Comparison of ENCODE assay signal across 8 cellular contexts in the genomic region with DNA sequence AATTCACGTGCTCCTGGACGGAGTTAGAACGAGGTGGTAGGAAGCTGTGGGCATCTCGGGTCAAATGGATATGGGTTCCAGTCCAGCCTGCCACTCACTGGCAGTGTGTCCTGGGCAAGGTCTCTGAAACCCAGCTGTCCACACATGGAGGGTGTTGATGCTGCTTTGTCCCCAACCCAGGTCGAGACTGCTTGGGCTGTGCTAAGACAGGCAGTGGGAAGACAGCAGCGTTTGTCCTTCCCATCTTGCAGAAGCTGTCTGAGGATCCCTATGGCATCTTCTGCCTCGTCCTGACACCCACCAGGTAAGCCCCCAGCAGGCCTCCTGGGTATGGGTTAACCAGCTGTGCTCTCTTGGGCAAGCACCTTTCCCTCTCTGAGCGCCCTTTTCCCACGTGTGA. TPM values are rescaled to one million over a fixed set of nuclear protein-coding genes. Genes with fewer than 3 reads are reported as not detected.
DNase-seq lines count a peak whose midpoint lies in the region; ATAC-seq and TF ChIP-seq lines count a peak whose summit lies in the region.

No MANE protein-coding gene starts in this region.

- H2AFZ ChIP-seq in mammary epithelial cell (ENCODE audit: low read depth, low read length), result no peak overlapping the region

- H3K79me2 ChIP-seq in mammary epithelial cell (ENCODE audit: insufficient read depth, low read length), result peaks cover 64% of the 10 kb centered on the region

- peak overlapping the region; percentile 55 for H3K9ac ChIP-seq in HUES48 (ENCODE audit: low read depth, low read length)
- H3K9ac ChIP-seq in mammary epithelial cell (ENCODE audit: insufficient read depth, low read length), result peak overlapping the region; percentile 88

- CTCF ChIA-PET in mammary epithelial cell (lab: Charles Lee; ENCODE audit: low non-redundant PET), result no interaction called here

- H3K9me3 ChIP-seq in HUES48 (ENCODE audit: control insufficient read depth, insufficient read depth, low read length) (no peaks in the 10 kb centered on the region), mammary epithelial cell (replicated peaks; ENCODE audit: insufficient read depth, low read length) (no peaks in the 10 kb centered on the region), mononuclear cell (ENCODE audit: low read depth, low read length) (no peaks in the 10 kb centered on the region)

- peak overlapping the region; percentile 75 for H3K4me3 ChIP-seq in HUES48 (ENCODE audit: low read depth, low read length)
- H3K4me3 ChIP-seq in mammary epithelial cell (replicated peaks in 1 of 3; ENCODE audit: insufficient read depth in 1 of 3, low read depth in 2 of 3, low read length in 3 of 3), result peak overlapping the region; percentile 71 to 96 (median 81)
- H3K4me3 ChIP-seq in mononuclear cell (ENCODE audit: low read length), result peak overlapping the region; percentile 78

- 44% methylated on average over 9 of the region's 9 CpGs for WGBS in mammary epithelial cell (ENCODE audit: low coverage, missing lambda C conversion rate)

- H3K4me1 ChIP-seq in HUES48 (ENCODE audit: control insufficient read depth, insufficient read depth, low read length) (peaks cover 4% of the 10 kb centered on the region), mammary epithelial cell (ENCODE audit: insufficient read depth, low read length) (peaks cover 13% of the 10 kb centered on the region), mononuclear cell (ENCODE audit: insufficient read depth, low read length) (peaks cover 30% of the 10 kb centered on the region), foreskin keratinocyte (no peaks in the 10 kb centered on the region)

- intact Hi-C loops in mammary epithelial cell (cut with micrococcal nuclease), result no loop called here
- intact Hi-C loops in left colon (cut with DNase I, micrococcal nuclease), result no loop called here

- in situ Hi-C loops in mammary epithelial cell (cut with MboI; ENCODE audit: low sequenced_read_pairs in 2 of 2), result no loop called here

- DNase-seq in mammary epithelial cell (no peak), left colon (no peak), GF-D8 (lab: John Stamatoyannopoulos, UW) (no peak), foreskin keratinocyte (no peak)

- H4K20me1 ChIP-seq in mammary epithelial cell (ENCODE audit: insufficient read depth, low read length), result no peaks in the 10 kb centered on the region

- dilution Hi-C loops in mammary epithelial cell (cut with HindIII; ENCODE audit: low sequenced_read_pairs), result no loop called here

- H3K27me3 ChIP-seq in HUES48 (ENCODE audit: control insufficient read depth, insufficient read depth, low read length), result no peaks in the 10 kb centered on the region
- no peaks in the 10 kb centered on the region for H3K27me3 ChIP-seq in mammary epithelial cell (ENCODE audit: insufficient read depth, low read length)
- no peaks in the 10 kb centered on the region for H3K27me3 ChIP-seq in mononuclear cell (ENCODE audit: insufficient read depth, low read length)
- H3K27me3 ChIP-seq in foreskin keratinocyte, result no peaks in the 10 kb centered on the region

- no peak for TF ChIP-seq CTCF in 22Rv1 (IDR thresholded peaks at IDR 0.05)
- no peak for TF ChIP-seq CTCF in mammary epithelial cell (conservative IDR thresholded peaks at IDR 0.05 in 1 of 2, IDR thresholded peaks at IDR 0.05 in 1 of 2; ENCODE audit: extremely low read depth in 1 of 2, insufficient read depth in 1 of 2, low read depth in 1 of 2, low read length in 2 of 2)
- TF ChIP-seq CTCF in foreskin keratinocyte (conservative IDR thresholded peaks at IDR 0.05), result no peak

- BruUV-seq in mammary epithelial cell (replicated peaks; lab: Mats Ljungman, UMichigan), result no TSS peak

- H3K36me3 ChIP-seq in HUES48 (ENCODE audit: control insufficient read depth, insufficient read depth, low read length) (peaks cover 33% of the 10 kb centered on the region), mammary epithelial cell (ENCODE audit: insufficient read depth, low read length) (no peaks in the 10 kb centered on the region)

- H3K27ac ChIP-seq in 22Rv1 (peak overlapping the region; percentile 85), HUES48 (ENCODE audit: low read depth, low read length) (no peak overlapping the region), mammary epithelial cell (ENCODE audit: insufficient read depth, low read depth, low read length) (peak overlapping the region; percentile 31), foreskin keratinocyte (no peak overlapping the region)

- peak overlapping the region; percentile 84 for H3K4me2 ChIP-seq in mammary epithelial cell (ENCODE audit: insufficient read depth, low read depth, low read length)

- ATAC-seq in left colon (no peak), foreskin keratinocyte (no peak), HG02973 (IDR thresholded peaks at IDR 0.05; ENCODE audit: unreplicated experiment) (no peak)

RNA-seq across cellular contexts. Expression of a gene that starts 0.9 kb away (rescaled TPM):
- total RNA-seq in mammary epithelial cell (10 to 100 TPM; 44.2 to 47.7 TPM), mononuclear cell (27.5 TPM), left colon (10 to 100 TPM; 30.7 to 40.0 TPM), foreskin keratinocyte (50.0 and 53.2 TPM in 2 replicates)
- polyA plus RNA-seq in mammary epithelial cell (44.4 TPM), foreskin keratinocyte (53.2 and 55.3 TPM in 2 replicates)
- polyA minus RNA-seq in mammary epithelial cell, result 27.9 TPM

RNA-seq across cellular contexts. Expression of a gene that starts 1.2 kb away (rescaled TPM):
- 100 to 1,000 TPM; 180 to 226 TPM for total RNA-seq in mammary epithelial cell
- 248 TPM for polyA plus RNA-seq in mammary epithelial cell
- polyA minus RNA-seq in mammary epithelial cell, result 75.2 TPM
- total RNA-seq in mononuclear cell, result 136 TPM
- 100 to 1,000 TPM; 186 to 200 TPM for total RNA-seq in left colon
- 193 and 257 TPM in 2 replicates for total RNA-seq in foreskin keratinocyte
- 257 and 326 TPM in 2 replicates for polyA plus RNA-seq in foreskin keratinocyte

RNA-seq across cellular contexts. Expression of a gene that starts 20.6 kb away (rescaled TPM):
- total RNA-seq in mammary epithelial cell (100 to 1,000 TPM; 114 to 138 TPM), mononuclear cell (18.9 TPM), left colon (1 to 10 TPM; 3.9 to 7.9 TPM), foreskin keratinocyte (142 and 160 TPM in 2 replicates)
- polyA plus RNA-seq in mammary epithelial cell (110 TPM), foreskin keratinocyte (191 and 233 TPM in 2 replicates)
- 18.1 TPM for polyA minus RNA-seq in mammary epithelial cell

RNA-seq across cellular contexts. Expression of a gene that starts 24.4 kb away (rescaled TPM):
- total RNA-seq in mammary epithelial cell (1 to 10 TPM in 1 of 2 donors, under 1 TPM in 1; 0.33 to 1.4 TPM), mononuclear cell (not detected), left colon (under 1 TPM; 0.12 to 0.59 TPM), foreskin keratinocyte (0.10 and 0.11 TPM in 2 replicates)
- polyA plus RNA-seq in mammary epithelial cell (0.65 TPM), foreskin keratinocyte (0.06 and 0.28 TPM in 2 replicates)
- not detected for polyA minus RNA-seq in mammary epithelial cell

Comparison
In these comparisons a context has a peak if more than half of its experiments do, and no peak if none do; other contexts are left out.
1. H3K27ac ChIP-seq: peak in 22Rv1 (single experiment) and mammary epithelial cell (single experiment); none in HUES48 (single experiment) and foreskin keratinocyte (single experiment).
2. Peak in every context shown above with its lines, with median percentiles within 50 percentile points of each other: H3K4me3 ChIP-seq.